1 cellular context compared by ENCODE assay signal in the genomic region with DNA sequence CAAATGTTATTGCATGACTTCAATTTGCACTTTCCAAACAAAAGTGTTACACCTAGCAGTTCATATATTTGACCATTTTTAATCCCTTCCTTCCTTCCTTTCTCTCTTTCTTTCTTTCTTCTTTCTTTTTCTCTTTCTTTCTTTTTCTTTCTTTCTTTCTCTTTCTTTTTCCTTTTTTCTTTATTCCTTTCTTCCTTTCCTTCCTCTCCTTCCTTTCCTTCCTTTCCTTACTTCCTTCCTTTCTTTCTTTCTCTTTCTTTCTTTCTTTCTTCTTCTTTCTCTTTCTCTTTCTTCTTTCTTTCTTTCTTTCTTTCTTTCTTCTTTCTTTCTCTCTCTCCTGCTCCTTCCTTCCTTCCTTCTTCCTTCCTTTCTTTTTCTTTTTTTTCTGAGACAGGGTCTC.
TF ChIP-seq lines count a peak whose summit lies in the region.

No MANE protein-coding gene starts in this region.

TF ChIP-seq in GM23338, 12 proteins besides CTCF, POLR2A, EP300 and RAD21 (continued from another document):
- TF ChIP-seq JUNB (IDR thresholded peaks at IDR 0.05; ENCODE audit: unreplicated experiment) (no peak), ZNF331 (CRISPR knock-in tag; IDR thresholded peaks at IDR 0.05; ENCODE audit: low read depth) (no peak)
